ENCODE assay signal across 1 cellular context in the genomic region with DNA sequence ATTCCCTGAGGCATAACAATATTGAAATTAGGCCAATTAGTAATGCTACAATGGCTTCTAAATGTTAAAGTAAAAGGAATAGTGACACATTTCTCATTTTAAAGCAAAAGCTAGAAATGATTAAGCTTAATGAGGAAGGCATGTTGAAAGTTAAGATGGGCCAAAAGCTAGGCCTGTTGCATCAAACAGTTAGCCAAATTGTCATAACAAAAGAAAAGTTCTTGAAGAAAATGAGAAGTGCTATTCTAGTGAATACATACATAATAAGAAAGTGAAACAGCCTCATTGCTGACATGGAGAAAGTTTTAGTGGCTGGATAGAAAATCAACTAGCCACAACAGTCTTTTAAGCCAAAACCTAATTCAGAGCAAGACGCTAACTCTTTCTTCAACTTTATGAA.
TF ChIP-seq lines count a peak whose summit lies in the region.

No MANE protein-coding gene starts in this region.

TF ChIP-seq in GM12878, 131 proteins besides CTCF, POLR2A, EP300 and RAD21 (continued from another document):
- peak; percentile 90 for TF ChIP-seq SREBF1 (IDR thresholded peaks at IDR 0.05; ENCODE audit: low read length)
- TF ChIP-seq ASH2L (IDR thresholded peaks at IDR 0.05; ENCODE audit: borderline replicate concordance, low read depth), result no peak
- TF ChIP-seq FOXM1 (IDR thresholded peaks at IDR 0.05; ENCODE audit: low read depth, low read length), result peak; percentile 89
- peak; percentile 100 for TF ChIP-seq ZNF217 (IDR thresholded peaks at IDR 0.05)
- TF ChIP-seq RCOR1 (conservative IDR thresholded peaks at IDR 0.05; ENCODE audit: low read depth, low read length), result no peak; the same call in 1 of the 2 replicates
- TF ChIP-seq TAF1 (IDR thresholded peaks at IDR 0.05; ENCODE audit: borderline replicate concordance, low read depth, low read length), result no peak
- no peak for TF ChIP-seq DPF2 (IDR thresholded peaks at IDR 0.05)
- TF ChIP-seq TCF7 (IDR thresholded peaks at IDR 0.05; ENCODE audit: borderline replicate concordance), result peak; percentile 68; the same call in 1 of the 2 replicates
- no peak for TF ChIP-seq NR2C1 (IDR thresholded peaks at IDR 0.05)
- TF ChIP-seq MTA2 (IDR thresholded peaks at IDR 0.05; ENCODE audit: low read depth), result no peak
- peak; percentile 94 for TF ChIP-seq NFIC (IDR thresholded peaks at IDR 0.05; ENCODE audit: low read depth, low read length)
- TF ChIP-seq, protein P1, sequence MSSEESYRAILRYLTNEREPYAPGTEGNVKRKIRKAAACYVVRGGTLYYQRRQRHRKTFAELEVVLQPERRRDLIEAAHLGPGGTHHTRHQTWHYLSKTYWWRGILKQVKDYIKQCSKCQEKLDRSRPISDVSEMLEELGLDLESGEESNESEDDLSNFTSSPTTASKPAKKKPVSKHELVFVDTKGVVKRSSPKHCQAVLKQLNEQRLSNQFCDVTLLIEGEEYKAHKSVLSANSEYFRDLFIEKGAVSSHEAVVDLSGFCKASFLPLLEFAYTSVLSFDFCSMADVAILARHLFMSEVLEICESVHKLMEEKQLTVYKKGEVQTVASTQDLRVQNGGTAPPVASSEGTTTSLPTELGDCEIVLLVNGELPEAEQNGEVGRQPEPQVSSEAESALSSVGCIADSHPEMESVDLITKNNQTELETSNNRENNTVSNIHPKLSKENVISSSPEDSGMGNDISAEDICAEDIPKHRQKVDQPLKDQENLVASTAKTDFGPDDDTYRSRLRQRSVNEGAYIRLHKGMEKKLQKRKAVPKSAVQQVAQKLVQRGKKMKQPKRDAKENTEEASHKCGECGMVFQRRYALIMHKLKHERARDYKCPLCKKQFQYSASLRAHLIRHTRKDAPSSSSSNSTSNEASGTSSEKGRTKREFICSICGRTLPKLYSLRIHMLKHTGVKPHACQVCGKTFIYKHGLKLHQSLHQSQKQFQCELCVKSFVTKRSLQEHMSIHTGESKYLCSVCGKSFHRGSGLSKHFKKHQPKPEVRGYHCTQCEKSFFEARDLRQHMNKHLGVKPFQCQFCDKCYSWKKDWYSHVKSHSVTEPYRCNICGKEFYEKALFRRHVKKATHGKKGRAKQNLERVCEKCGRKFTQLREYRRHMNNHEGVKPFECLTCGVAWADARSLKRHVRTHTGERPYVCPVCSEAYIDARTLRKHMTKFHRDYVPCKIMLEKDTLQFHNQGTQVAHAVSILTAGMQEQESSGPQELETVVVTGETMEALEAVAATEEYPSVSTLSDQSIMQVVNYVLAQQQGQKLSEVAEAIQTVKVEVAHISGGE (CRISPR knock-in tag; IDR thresholded peaks at IDR 0.05), result no peak
- TF ChIP-seq, protein P2, sequence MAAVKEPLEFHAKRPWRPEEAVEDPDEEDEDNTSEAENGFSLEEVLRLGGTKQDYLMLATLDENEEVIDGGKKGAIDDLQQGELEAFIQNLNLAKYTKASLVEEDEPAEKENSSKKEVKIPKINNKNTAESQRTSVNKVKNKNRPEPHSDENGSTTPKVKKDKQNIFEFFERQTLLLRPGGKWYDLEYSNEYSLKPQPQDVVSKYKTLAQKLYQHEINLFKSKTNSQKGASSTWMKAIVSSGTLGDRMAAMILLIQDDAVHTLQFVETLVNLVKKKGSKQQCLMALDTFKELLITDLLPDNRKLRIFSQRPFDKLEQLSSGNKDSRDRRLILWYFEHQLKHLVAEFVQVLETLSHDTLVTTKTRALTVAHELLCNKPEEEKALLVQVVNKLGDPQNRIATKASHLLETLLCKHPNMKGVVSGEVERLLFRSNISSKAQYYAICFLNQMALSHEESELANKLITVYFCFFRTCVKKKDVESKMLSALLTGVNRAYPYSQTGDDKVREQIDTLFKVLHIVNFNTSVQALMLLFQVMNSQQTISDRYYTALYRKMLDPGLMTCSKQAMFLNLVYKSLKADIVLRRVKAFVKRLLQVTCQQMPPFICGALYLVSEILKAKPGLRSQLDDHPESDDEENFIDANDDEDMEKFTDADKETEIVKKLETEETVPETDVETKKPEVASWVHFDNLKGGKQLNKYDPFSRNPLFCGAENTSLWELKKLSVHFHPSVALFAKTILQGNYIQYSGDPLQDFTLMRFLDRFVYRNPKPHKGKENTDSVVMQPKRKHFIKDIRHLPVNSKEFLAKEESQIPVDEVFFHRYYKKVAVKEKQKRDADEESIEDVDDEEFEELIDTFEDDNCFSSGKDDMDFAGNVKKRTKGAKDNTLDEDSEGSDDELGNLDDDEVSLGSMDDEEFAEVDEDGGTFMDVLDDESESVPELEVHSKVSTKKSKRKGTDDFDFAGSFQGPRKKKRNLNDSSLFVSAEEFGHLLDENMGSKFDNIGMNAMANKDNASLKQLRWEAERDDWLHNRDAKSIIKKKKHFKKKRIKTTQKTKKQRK (IDR thresholded peaks at IDR 0.05; ENCODE audit: low read depth, low read length), result no peak
- TF ChIP-seq CBX5 (IDR thresholded peaks at IDR 0.05; ENCODE audit: low read depth), result peak; percentile 66; the same call in 1 of the 2 replicates
